In genomic region chr12:7751394-7751793, GRCh38 we compare ENCODE assay signal across 25 cellular contexts. TPM values are rescaled to one million over a fixed set of nuclear protein-coding genes. Genes with fewer than 3 reads are reported as not detected.
"Had no signal": no experiment of that assay in that cellular context is flagged by ENCODE, and none has a peak within 500 bp of the region (broad histone marks: within the 10 kb centered on the region; RNA-seq: fewer than 3 reads in every experiment).

No MANE protein-coding gene starts in this region.

- H3K4me3 ChIP-seq: esophagus muscularis mucosa, gastroesophageal sphincter, heart left ventricle, pancreas, upper lobe of right lung had no signal

- H3K36me3 ChIP-seq: esophagus muscularis mucosa, gastroesophageal sphincter, heart left ventricle, pancreas, upper lobe of right lung had no signal

- H3K4me3 Mint-ChIP-seq: activated CD4-positive, alpha-beta T cell treated with anti-CD3 and anti-CD28 coated beads, Interleukin-2, amount 10 ng/mL, durations not matched to agents 24 days and 14 days; activated T-cell treated with anti-CD3 and anti-CD28 coated beads, Interleukin-2, amount 50 U/mL, for 72 hours; dendritic cell treated with granulocyte-macrophage colony-stimulating factor and Interleukin-4, amounts not matched to agents 40 ng/mL and 50 ng/mL, for 4 days; memory B cell; stimulated activated memory B cell treated with anti-CD40 and anti-IgM and Interleukin-4, amounts not matched to agents 10 μg/mL and 1 μg/mL and 100 μg/mL, for 72 hours had no signal

- H3K36me3 Mint-ChIP-seq: stimulated activated memory B cell treated with anti-CD40 and anti-IgM and Interleukin-4, amounts not matched to agents 10 μg/mL and 1 μg/mL and 100 μg/mL, for 72 hours had no signal

- FAIRE-seq: astrocyte, bronchial epithelial cell, endothelial cell of umbilical vein, pancreas had no signal

- DNase-seq: activated CD4-positive, alpha-beta T cell treated with anti-CD3 and anti-CD28 coated beads, Interleukin-2, amount 10 ng/mL, durations not matched to agents 24 days and 14 days; activated effector memory CD4-positive, alpha-beta T cell treated with anti-CD3 and anti-CD28 coated beads, Interleukin-2, amount 50 U/mL, for 16 hours; activated naive CD4-positive, alpha-beta T cell treated with anti-CD3 and anti-CD28 coated beads, Interleukin-2, amount 50 U/mL, for 16 hours; activated T-cell treated with anti-CD3 and anti-CD28 coated beads, Interleukin-2, amount 50 U/mL, for 72 hours; effector CD8-positive, alpha-beta T cell; heart left ventricle; stimulated activated CD4-positive, alpha-beta T cell treated with anti-CD3 and anti-CD28 coated beads, Interleukin-4, amount 100 ng/mL, for 24 hours; T-helper 1 cell; T-helper 9 cell; upper lobe of right lung had no signal

- H3K4me1 Mint-ChIP-seq: stimulated activated memory B cell treated with anti-CD40 and anti-IgM and Interleukin-4, amounts not matched to agents 10 μg/mL and 1 μg/mL and 100 μg/mL, for 72 hours had no signal

- H3K4me1 ChIP-seq: esophagus muscularis mucosa, gastroesophageal sphincter, heart left ventricle, pancreas, upper lobe of right lung had no signal

- H3K27me3 Mint-ChIP-seq: activated CD4-positive, alpha-beta T cell treated with anti-CD3 and anti-CD28 coated beads, Interleukin-2, amount 10 ng/mL, durations not matched to agents 24 days and 14 days; dendritic cell treated with granulocyte-macrophage colony-stimulating factor and Interleukin-4, amounts not matched to agents 40 ng/mL and 50 ng/mL, for 4 days had no signal

- H3K27me3 ChIP-seq: pancreas, upper lobe of right lung had no signal

- ATAC-seq: gastroesophageal sphincter; heart left ventricle; pancreas; sciatic nerve; stimulated activated memory B cell treated with anti-CD40 and anti-IgM and Interleukin-4, amounts not matched to agents 10 μg/mL and 1 μg/mL and 100 μg/mL, for 72 hours; upper lobe of right lung had no signal

- H3K9me3 ChIP-seq: esophagus muscularis mucosa, heart left ventricle, pancreas, upper lobe of right lung had no signal

- H3K9me3 Mint-ChIP-seq: activated CD4-positive, alpha-beta T cell treated with anti-CD3 and anti-CD28 coated beads, Interleukin-2, amount 10 ng/mL, durations not matched to agents 24 days and 14 days; activated T-cell treated with anti-CD3 and anti-CD28 coated beads, Interleukin-2, amount 50 U/mL, for 72 hours; dendritic cell treated with granulocyte-macrophage colony-stimulating factor and Interleukin-4, amounts not matched to agents 40 ng/mL and 50 ng/mL, for 4 days had no signal

- H3K27ac ChIP-seq: esophagus muscularis mucosa, gastroesophageal sphincter, heart left ventricle, pancreas, upper lobe of right lung had no signal

- H3K27ac Mint-ChIP-seq: activated CD4-positive, alpha-beta T cell treated with anti-CD3 and anti-CD28 coated beads, Interleukin-2, amount 10 ng/mL, durations not matched to agents 24 days and 14 days; activated T-cell treated with anti-CD3 and anti-CD28 coated beads, Interleukin-2, amount 50 U/mL, for 72 hours; dendritic cell treated with granulocyte-macrophage colony-stimulating factor and Interleukin-4, amounts not matched to agents 40 ng/mL and 50 ng/mL, for 4 days; memory B cell; stimulated activated memory B cell treated with anti-CD40 and anti-IgM and Interleukin-4, amounts not matched to agents 10 μg/mL and 1 μg/mL and 100 μg/mL, for 72 hours had no signal

RNA-seq across cellular contexts. Expression of gene CLEC4C, which starts 4.2 kb away (rescaled TPM):
- total RNA-seq: activated CD4-positive, alpha-beta T cell treated with anti-CD3 and anti-CD28 coated beads, Interleukin-2, amount 10 ng/mL, durations not matched to agents 24 days and 14 days; activated T-cell treated with anti-CD3 and anti-CD28 coated beads, Interleukin-2, amount 50 U/mL, for 72 hours; astrocyte; bronchial epithelial cell; cerebellum; endothelial cell of umbilical vein; esophagus muscularis mucosa; gastroesophageal sphincter; heart left ventricle; pancreas; sciatic nerve; upper lobe of right lung had no signal
- polyA plus RNA-seq: adipose tissue, endothelial cell of umbilical vein, heart left ventricle, liver, pancreas had no signal

RNA-seq across cellular contexts. Expression of gene NANOGNB, which starts 13.6 kb away (rescaled TPM):
- total RNA-seq: activated CD4-positive, alpha-beta T cell treated with anti-CD3 and anti-CD28 coated beads, Interleukin-2, amount 10 ng/mL, durations not matched to agents 24 days and 14 days; activated T-cell treated with anti-CD3 and anti-CD28 coated beads, Interleukin-2, amount 50 U/mL, for 72 hours; astrocyte; bronchial epithelial cell; cerebellum; endothelial cell of umbilical vein; esophagus muscularis mucosa; gastroesophageal sphincter; heart left ventricle; liver; mononuclear cell; pancreas; sciatic nerve; upper lobe of right lung had no signal
- polyA plus RNA-seq: adipose tissue, endothelial cell of umbilical vein, heart left ventricle, liver, pancreas, thymus had no signal

RNA-seq across cellular contexts. Expression of gene NANOG, which starts 37.8 kb away (rescaled TPM):
- total RNA-seq: activated CD4-positive, alpha-beta T cell treated with anti-CD3 and anti-CD28 coated beads, Interleukin-2, amount 10 ng/mL, durations not matched to agents 24 days and 14 days; activated T-cell treated with anti-CD3 and anti-CD28 coated beads, Interleukin-2, amount 50 U/mL, for 72 hours; bronchial epithelial cell; endothelial cell of umbilical vein; esophagus muscularis mucosa; mononuclear cell; upper lobe of right lung had no signal
- polyA plus RNA-seq: adipose tissue, heart left ventricle had no signal

RNA-seq across cellular contexts. Expression of gene DPPA3, which starts 40.2 kb away (rescaled TPM):
- total RNA-seq: activated CD4-positive, alpha-beta T cell treated with anti-CD3 and anti-CD28 coated beads, Interleukin-2, amount 10 ng/mL, durations not matched to agents 24 days and 14 days; activated T-cell treated with anti-CD3 and anti-CD28 coated beads, Interleukin-2, amount 50 U/mL, for 72 hours; astrocyte; bronchial epithelial cell; cerebellum; endothelial cell of umbilical vein; esophagus muscularis mucosa; gastroesophageal sphincter; heart left ventricle; liver; mononuclear cell; pancreas; sciatic nerve; upper lobe of right lung had no signal
- polyA plus RNA-seq: adipose tissue, endothelial cell of umbilical vein, heart left ventricle, liver, pancreas had no signal

RNA-seq across cellular contexts. Expression of gene GDF3, which starts 55.8 kb away (rescaled TPM):
- total RNA-seq: activated CD4-positive, alpha-beta T cell treated with anti-CD3 and anti-CD28 coated beads, Interleukin-2, amount 10 ng/mL, durations not matched to agents 24 days and 14 days; activated T-cell treated with anti-CD3 and anti-CD28 coated beads, Interleukin-2, amount 50 U/mL, for 72 hours; astrocyte; bronchial epithelial cell; cerebellum; gastroesophageal sphincter; heart left ventricle; liver; mononuclear cell; pancreas had no signal
- polyA plus RNA-seq: liver had no signal
